ENCODE assay signal across 1 cellular context in genomic region chr11:60747359-60747873, GRCh38.
TF ChIP-seq lines count a peak whose summit lies in the region.

No MANE protein-coding gene starts in this region.

TF ChIP-seq in GM12878, 131 proteins besides CTCF, POLR2A, EP300 and RAD21:
- peak; percentile 17 for TF ChIP-seq BCL3 (IDR thresholded peaks at IDR 0.05; ENCODE audit: borderline replicate concordance, insufficient read depth, low read depth, low read length, poor library complexity, severe bottlenecking)
- no peak for TF ChIP-seq NFXL1 (IDR thresholded peaks at IDR 0.05; ENCODE audit: borderline replicate concordance)
